ENCODE assay signal across 8 cellular contexts in genomic region chr3:8324727-8325126, GRCh38.
DNase-seq lines count a peak whose midpoint lies in the region; ATAC-seq lines count a peak whose summit lies in the region.

No MANE protein-coding gene starts in this region.

- H3K27ac Mint-ChIP-seq in activated CD4-positive, alpha-beta T cell treated with anti-CD3 and anti-CD28 coated beads for 36 hours = no peak overlapping the region

- CTCF ChIA-PET in activated CD4-positive, alpha-beta T cell treated with anti-CD3 and anti-CD28 coated beads for 36 hours (lab: Charles Lee) = interaction anchor here (0.7 to 3.5 kb wide), 7 partner anchors 23 to 852 kb away, joined by 3 to 65 read pairs (median 4); no protein-coding TSS in a partner anchor

- H3K27me3 Mint-ChIP-seq in activated CD4-positive, alpha-beta T cell treated with anti-CD3 and anti-CD28 coated beads for 36 hours = no peaks in the 10 kb centered on the region

- peaks cover 14% of the 10 kb centered on the region for H3K4me1 Mint-ChIP-seq in activated CD4-positive, alpha-beta T cell treated with anti-CD3 and anti-CD28 coated beads for 36 hours

- POLR2A ChIA-PET in activated CD4-positive, alpha-beta T cell treated with anti-CD3 and anti-CD28 coated beads for 36 hours (lab: Charles Lee) = no interaction called here

- intact Hi-C loops in activated CD4-positive, alpha-beta T cell treated with anti-CD3 and anti-CD28 coated beads for 36 hours (cut with DNase I, micrococcal nuclease) = loop anchor here (1.0 to 5.0 kb wide), 2 partner anchors 93 to 298 kb away; no protein-coding TSS in a partner anchor

- no peaks in the 10 kb centered on the region for H3K36me3 Mint-ChIP-seq in activated CD4-positive, alpha-beta T cell treated with anti-CD3 and anti-CD28 coated beads for 36 hours (ENCODE audit: low read depth)

- peak; percentile 56 for ATAC-seq in GM19043 (IDR thresholded peaks at IDR 0.05; ENCODE audit: low read depth, unreplicated experiment)
- ATAC-seq in activated CD4-positive, alpha-beta T cell treated with anti-CD3 and anti-CD28 coated beads for 36 hours = peak; percentile 58
- ATAC-seq in HG03045 (IDR thresholded peaks at IDR 0.05; ENCODE audit: unreplicated experiment) = no peak
- no peak for ATAC-seq in GM18517 (IDR thresholded peaks at IDR 0.05; ENCODE audit: unreplicated experiment)

- DNase-seq in Ammon's horn (ENCODE audit: low spot score) = peak; percentile 76
- peak; percentile 70 for DNase-seq in HuH-7 (ENCODE audit: low spot score)
- DNase-seq in activated CD4-positive, alpha-beta T cell treated with anti-CD3 and anti-CD28 coated beads for 36 hours = peak; percentile 71
- DNase-seq in effector CD4-positive, alpha-beta T cell = peak; percentile 45
- peak; percentile 18 for DNase-seq in myocyte (ENCODE audit: low read depth)

- H3K4me3 Mint-ChIP-seq in activated CD4-positive, alpha-beta T cell treated with anti-CD3 and anti-CD28 coated beads for 36 hours = no peak overlapping the region

- H3K9me3 Mint-ChIP-seq in activated CD4-positive, alpha-beta T cell treated with anti-CD3 and anti-CD28 coated beads for 36 hours (ENCODE audit: low read depth) = no peaks in the 10 kb centered on the region

Comparison
In these comparisons a context has a peak if more than half of its experiments do, and no peak if none do; other contexts are left out.
1. DNase-seq: peak in every context shown above with its lines; median percentile 76 in Ammon's horn; 71 in activated CD4-positive, alpha-beta T cell treated with anti-CD3 and anti-CD28 coated beads for 36 hours; 70 in HuH-7; 45 in effector CD4-positive, alpha-beta T cell; 18 in myocyte.
2. ATAC-seq: peak in GM19043 (single experiment) and activated CD4-positive, alpha-beta T cell treated with anti-CD3 and anti-CD28 coated beads for 36 hours (single experiment); none in HG03045 (single experiment) and GM18517 (single experiment).